ENCODE assay signal across 1 cellular context in the genomic region with DNA sequence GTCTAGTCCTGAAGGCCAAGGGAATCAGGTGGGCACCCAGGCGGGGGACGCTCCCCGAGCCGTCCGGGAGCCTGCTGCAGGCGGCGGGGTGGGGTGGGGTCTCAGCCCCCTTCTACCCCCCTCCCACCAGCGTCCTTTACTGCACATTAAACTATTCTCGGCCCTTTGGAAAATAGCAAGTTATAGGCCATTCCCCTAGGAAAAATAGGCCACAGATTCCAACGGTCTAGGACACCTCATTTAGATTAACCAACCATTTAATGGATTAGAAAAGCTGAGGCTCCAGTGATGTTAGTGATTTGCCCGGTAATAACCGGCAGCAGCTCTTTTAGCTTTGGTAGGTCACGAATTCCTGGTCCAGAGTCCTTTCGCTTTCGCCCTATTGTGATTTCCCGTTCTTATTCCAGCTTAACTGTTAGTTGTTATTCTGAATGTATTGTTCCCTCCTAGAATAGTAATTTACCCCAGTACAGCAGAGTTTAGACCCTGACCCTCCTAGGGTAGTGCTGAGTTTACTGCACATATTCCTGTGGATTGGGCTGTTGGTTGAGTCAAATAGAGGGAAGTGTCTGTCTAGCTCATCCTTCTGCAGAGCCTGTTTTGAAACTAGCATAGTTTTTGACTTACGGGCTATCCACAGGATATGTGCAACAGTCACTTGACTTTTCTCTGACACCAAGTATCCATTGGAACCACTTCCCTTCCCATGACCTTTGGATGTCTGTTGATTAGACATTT.
TF ChIP-seq lines count a peak whose summit lies in the region.

No MANE protein-coding gene starts in this region.

TF ChIP-seq in GM23338, 12 proteins besides CTCF, POLR2A, EP300 and RAD21 (continued from another document):
- TF ChIP-seq, protein P1, sequence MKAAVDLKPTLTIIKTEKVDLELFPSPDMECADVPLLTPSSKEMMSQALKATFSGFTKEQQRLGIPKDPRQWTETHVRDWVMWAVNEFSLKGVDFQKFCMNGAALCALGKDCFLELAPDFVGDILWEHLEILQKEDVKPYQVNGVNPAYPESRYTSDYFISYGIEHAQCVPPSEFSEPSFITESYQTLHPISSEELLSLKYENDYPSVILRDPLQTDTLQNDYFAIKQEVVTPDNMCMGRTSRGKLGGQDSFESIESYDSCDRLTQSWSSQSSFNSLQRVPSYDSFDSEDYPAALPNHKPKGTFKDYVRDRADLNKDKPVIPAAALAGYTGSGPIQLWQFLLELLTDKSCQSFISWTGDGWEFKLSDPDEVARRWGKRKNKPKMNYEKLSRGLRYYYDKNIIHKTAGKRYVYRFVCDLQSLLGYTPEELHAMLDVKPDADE (IDR thresholded peaks at IDR 0.05), result no peak
